Comparison of ENCODE assay signal across 8 cellular contexts in genomic region chr6:16128759-16129622, GRCh38. TPM values are rescaled to one million over a fixed set of nuclear protein-coding genes. Genes with fewer than 3 reads are reported as not detected.
A peak's percentile ranks its signal among the peaks of the same experiment; 100 is the strongest.
DNase-seq lines count a peak whose midpoint lies in the region; ATAC-seq and TF ChIP-seq lines count a peak whose summit lies in the region.

Gene MYLIP (plus strand): TSS chr6:16129086. CDS start chr6:16129323, 237 bp downstream.

- H3K36me3 Mint-ChIP-seq in activated T-cell treated with anti-CD3 and anti-CD28 coated beads, Interleukin-2, amount 50 U/mL, for 24 hours (ENCODE audit: low read depth): peaks cover 44% of the 10 kb centered on the region

- H3K79me2 ChIP-seq in PC-9 (ENCODE audit: low read depth): peaks cover 45% of the 10 kb centered on the region

- intact Hi-C loops in PC-9 (cut with micrococcal nuclease; ENCODE audit: unreplicated experiment): loop anchor here (2.0 kb wide), 1 partner anchor 438 kb away; no protein-coding TSS in a partner anchor

- H3K27ac ChIP-seq in PC-9 (peak within 1 kb of the TSS; percentile 87), esophagus (ENCODE audit: low read depth in 2 of 2, low read length in 1 of 2) (peak within 1 kb of the TSS; percentile 93 to 94)

- peak; percentile 68 for TF ChIP-seq CTCF in PC-9 (conservative IDR thresholded peaks at IDR 0.05)

- peaks cover 20% of the 10 kb centered on the region for H3F3A ChIP-seq in PC-9 (ENCODE audit: insufficient read depth, low read depth)

- peak within 1 kb of the TSS; percentile 94 for H3K27ac Mint-ChIP-seq in activated T-cell treated with anti-CD3 and anti-CD28 coated beads, Interleukin-2, amount 50 U/mL, for 24 hours

- 0 to 1% methylated on average over 54 to 95 of the region's 95 CpGs for WGBS in esophagus, 2 donors

- peak within 1 kb of the TSS; percentile 85 for H2AFZ ChIP-seq in PC-9

- no TSS peak for BruUV-seq in PC-9 (replicated peaks; lab: Mats Ljungman, UMichigan)

- H3K4me1 ChIP-seq in PC-9 (replicated peaks; ENCODE audit: insufficient read depth) (peaks cover 28% of the 10 kb centered on the region), esophagus (ENCODE audit: control insufficient read depth in 2 of 2, insufficient read depth in 2 of 2, low read length in 1 of 2) (no peaks in the 10 kb centered on the region), mucosa of stomach (ENCODE audit: control insufficient read depth, insufficient read depth, low read length) (peaks cover 12% of the 10 kb centered on the region)

- peak; percentile 73 for ATAC-seq in GM21723 (IDR thresholded peaks at IDR 0.05; ENCODE audit: unreplicated experiment)

- H4K20me1 ChIP-seq in PC-9 (ENCODE audit: insufficient read depth): peaks cover 22% of the 10 kb centered on the region

- DNase-seq in DMS79 treated with DMSO at 0.1 percent for 48 hours (lab: John Stamatoyannopoulos, UW): peak; percentile 91
- DNase-seq in KG1 (lab: John Stamatoyannopoulos, UW): peak; percentile 79
- peak; percentile 84 to 97 for DNase-seq in PC-9
- peak; percentile 98 for DNase-seq in activated T-cell treated with anti-CD3 and anti-CD28 coated beads, Interleukin-2, amount 50 U/mL, for 24 hours
- peak; percentile 98 for DNase-seq in stimulated activated CD8-positive, alpha-beta memory T cell treated with anti-CD3 and anti-CD28 coated beads, Interleukin-4, amount 100 ng/mL, for 48 hours

- POLR2A ChIA-PET in PC-9 (lab: Charles Lee; ENCODE audit: unreplicated experiment): interaction anchor here (0.5 to 0.7 kb wide), 11 partner anchors 8 to 1261 kb away, joined by 3 to 15 read pairs (median 7); no protein-coding TSS in a partner anchor

- H3K4me3 ChIP-seq in PC-9 (peak within 1 kb of the TSS; percentile 91), esophagus (ENCODE audit: low read depth in 1 of 2, low read length in 2 of 2) (peak within 1 kb of the TSS; percentile 83 to 100), mucosa of stomach (ENCODE audit: low read length) (peak within 1 kb of the TSS; percentile 52)

- H3K4me1 Mint-ChIP-seq in activated T-cell treated with anti-CD3 and anti-CD28 coated beads, Interleukin-2, amount 50 U/mL, for 24 hours (ENCODE audit: low read depth): peaks cover 43% of the 10 kb centered on the region

- H3K9me3 Mint-ChIP-seq in activated T-cell treated with anti-CD3 and anti-CD28 coated beads, Interleukin-2, amount 50 U/mL, for 24 hours: no peaks in the 10 kb centered on the region

- peaks cover 6% of the 10 kb centered on the region; the same call in 1 of the 2 replicates for H3K27me3 ChIP-seq in PC-9 (ENCODE audit: insufficient read depth, low read depth)
- no peaks in the 10 kb centered on the region for H3K27me3 ChIP-seq in esophagus (ENCODE audit: control insufficient read depth in 1 of 2, insufficient read depth in 2 of 2, low read length in 2 of 2)
- no peaks in the 10 kb centered on the region for H3K27me3 ChIP-seq in mucosa of stomach (ENCODE audit: control insufficient read depth, insufficient read depth, low read length)

- peak within 1 kb of the TSS; percentile 85 for H3K4me2 ChIP-seq in PC-9

- H3K9ac ChIP-seq in mucosa of stomach (ENCODE audit: low read length): peak within 1 kb of the TSS; percentile 90

- peaks cover 7% of the 10 kb centered on the region for H3K27me3 Mint-ChIP-seq in activated T-cell treated with anti-CD3 and anti-CD28 coated beads, Interleukin-2, amount 50 U/mL, for 24 hours

- no peaks in the 10 kb centered on the region for H3K9me2 ChIP-seq in PC-9 (ENCODE audit: insufficient read depth)

- peak within 1 kb of the TSS; percentile 97 for H3K4me3 Mint-ChIP-seq in activated T-cell treated with anti-CD3 and anti-CD28 coated beads, Interleukin-2, amount 50 U/mL, for 24 hours

- H3K9me3 ChIP-seq in PC-9 (ENCODE audit: insufficient read depth, low read depth) (no peaks in the 10 kb centered on the region), esophagus (ENCODE audit: control insufficient read depth in 2 of 2, insufficient read depth in 1 of 2, low read depth in 1 of 2, low read length in 1 of 2) (no peaks in the 10 kb centered on the region), mucosa of stomach (ENCODE audit: control insufficient read depth, low read length) (no peaks in the 10 kb centered on the region)

- H3K36me3 ChIP-seq in PC-9 (ENCODE audit: low read depth) (peaks cover 29% of the 10 kb centered on the region), esophagus (ENCODE audit: control insufficient read depth in 2 of 2, insufficient read depth in 2 of 2, low read length in 1 of 2) (no peaks in the 10 kb centered on the region), mucosa of stomach (ENCODE audit: control insufficient read depth, insufficient read depth, low read length) (no peaks in the 10 kb centered on the region)

- CTCF ChIA-PET in PC-9 (lab: Charles Lee): interaction anchor here (1.1 kb wide), 1 partner anchor 8 kb away, joined by 3 read pairs; no protein-coding TSS in a partner anchor

RNA-seq across cellular contexts. Expression of gene MYLIP, which starts in this region (rescaled TPM):
- 29.2 and 42.2 TPM in 2 replicates for total RNA-seq in PC-9 (2021)
- polyA plus RNA-seq in esophagus: 10 to 100 TPM in 1 of 2 donors, 1 to 10 TPM in 1; 7.2 to 11.6 TPM

Comparison
In these comparisons a context has a peak if more than half of its experiments do, and no peak if none do; other contexts are left out.
1. Peak in every context shown above with its lines: DNase-seq, ATAC-seq, H3K4me3 ChIP-seq and H3K27ac ChIP-seq.